Comparison of ENCODE assay signal across 8 cellular contexts in the genomic region with DNA sequence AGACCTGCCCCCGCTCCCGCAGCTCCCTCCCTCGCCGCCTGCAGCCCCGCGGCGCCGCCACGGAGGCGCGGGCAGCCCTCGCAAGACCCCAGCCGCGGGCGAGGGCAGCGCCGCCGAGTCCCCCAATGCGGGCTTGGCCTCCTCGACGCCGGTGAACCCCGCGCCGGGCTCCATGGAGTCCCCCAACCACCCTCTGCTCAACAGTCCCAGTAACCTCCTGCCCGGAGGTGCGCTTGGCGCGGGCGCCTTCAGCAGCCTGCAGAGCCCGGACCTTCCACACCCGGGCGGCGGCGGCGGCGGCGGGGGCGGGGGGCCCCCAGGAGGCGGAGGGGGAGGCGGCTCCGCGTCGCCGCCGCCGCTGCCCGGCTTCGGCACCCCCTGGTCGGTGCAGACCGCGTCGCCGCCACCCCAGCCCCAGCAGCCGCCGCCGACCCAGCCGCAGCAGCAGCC. TPM values are rescaled to one million over a fixed set of nuclear protein-coding genes. Genes with fewer than 3 reads are reported as not detected.
DNase-seq lines count a peak whose midpoint lies in the region; ATAC-seq, FAIRE-seq and TF ChIP-seq lines count a peak whose summit lies in the region.

No MANE protein-coding gene starts in this region.

- no peak for TF ChIP-seq CTCF in mucosa of descending colon (IDR thresholded peaks at IDR 0.05)

- peaks cover 32% of the 10 kb centered on the region for H3K4me1 Mint-ChIP-seq in activated CD4-positive, alpha-beta T cell treated with anti-CD3 and anti-CD28 coated beads, Interleukin-2, amount 10 ng/mL, durations not matched to agents 7 days and 5 days
- H3K4me1 Mint-ChIP-seq in effector memory CD8-positive, alpha-beta T cell (ENCODE audit: low read depth in 2 of 2) = peaks cover 17 to 27% of the 10 kb centered on the region in 2 donors

- peak; percentile 24 for DNase-seq in AG08395 (ENCODE audit: low spot score)
- DNase-seq in GM19239 (ENCODE audit: insufficient read length, low spot score) = peak; percentile 30
- peak; percentile 50 for DNase-seq in activated CD4-positive, alpha-beta T cell treated with anti-CD3 and anti-CD28 coated beads, Interleukin-2, amount 10 ng/mL, durations not matched to agents 7 days and 5 days
- DNase-seq in effector memory CD8-positive, alpha-beta T cell = peak in 1 of 3 experiments; percentile 59
- peak; percentile 60 to 82 (median 79) for DNase-seq in mucosa of descending colon
- peak; percentile 32 to 35 for DNase-seq in stimulated activated CD8-positive, alpha-beta memory T cell treated with anti-CD3 and anti-CD28 coated beads, Interleukin-7, amount 100 ng/mL, for 1 hour (ENCODE audit: low read depth in 2 of 2)
- DNase-seq in DMS153 (lab: John Stamatoyannopoulos, UW) = no peak

- intact Hi-C loops in mucosa of descending colon (cut with DNase I, micrococcal nuclease) = no loop called here

- H3K9me3 Mint-ChIP-seq in activated CD4-positive, alpha-beta T cell treated with anti-CD3 and anti-CD28 coated beads, Interleukin-2, amount 10 ng/mL, durations not matched to agents 7 days and 5 days = no peaks in the 10 kb centered on the region
- H3K9me3 Mint-ChIP-seq in effector memory CD8-positive, alpha-beta T cell = no peaks in the 10 kb centered on the region

- no peaks in the 10 kb centered on the region for H3K36me3 ChIP-seq in mucosa of descending colon (ENCODE audit: low read depth)

- H3K36me3 Mint-ChIP-seq in activated CD4-positive, alpha-beta T cell treated with anti-CD3 and anti-CD28 coated beads, Interleukin-2, amount 10 ng/mL, durations not matched to agents 7 days and 5 days (ENCODE audit: low read depth) = peaks cover 12% of the 10 kb centered on the region
- H3K36me3 Mint-ChIP-seq in effector memory CD8-positive, alpha-beta T cell (ENCODE audit: insufficient read depth) = peaks cover 44% of the 10 kb centered on the region

- CTCF ChIA-PET in activated CD4-positive, alpha-beta T cell treated with anti-CD3 and anti-CD28 coated beads, Interleukin-2, amount 10 ng/mL, durations not matched to agents 7 days and 5 days (lab: Charles Lee) = interaction anchor here (0.8 kb wide), 1 partner anchor 27 kb away, joined by 3 read pairs; no protein-coding TSS in a partner anchor

- H3K4me3 ChIP-seq in mucosa of descending colon = peak overlapping the region; percentile 99

- H3K4me1 ChIP-seq in mucosa of descending colon (ENCODE audit: low read depth) = peaks cover 10% of the 10 kb centered on the region

- peak overlapping the region; percentile 88 for H3K27ac Mint-ChIP-seq in activated CD4-positive, alpha-beta T cell treated with anti-CD3 and anti-CD28 coated beads, Interleukin-2, amount 10 ng/mL, durations not matched to agents 7 days and 5 days
- peak overlapping the region; percentile 97 to 98 for H3K27ac Mint-ChIP-seq in effector memory CD8-positive, alpha-beta T cell

- POLR2A ChIA-PET in activated CD4-positive, alpha-beta T cell treated with anti-CD3 and anti-CD28 coated beads, Interleukin-2, amount 10 ng/mL, durations not matched to agents 7 days and 5 days (lab: Charles Lee) = no interaction called here

- H3K4me3 Mint-ChIP-seq in activated CD4-positive, alpha-beta T cell treated with anti-CD3 and anti-CD28 coated beads, Interleukin-2, amount 10 ng/mL, durations not matched to agents 7 days and 5 days = peak overlapping the region; percentile 88
- peak overlapping the region; percentile 92 to 95 for H3K4me3 Mint-ChIP-seq in effector memory CD8-positive, alpha-beta T cell

- no peaks in the 10 kb centered on the region for H3K27me3 Mint-ChIP-seq in activated CD4-positive, alpha-beta T cell treated with anti-CD3 and anti-CD28 coated beads, Interleukin-2, amount 10 ng/mL, durations not matched to agents 7 days and 5 days
- H3K27me3 Mint-ChIP-seq in effector memory CD8-positive, alpha-beta T cell = no peaks in the 10 kb centered on the region

- no peak for FAIRE-seq in GM19239 (lab: Jason Lieb, UNC)

- ATAC-seq in HG03558 (IDR thresholded peaks at IDR 0.05; ENCODE audit: extremely low read depth, unreplicated experiment) (peak; percentile 2), mucosa of descending colon (peak; percentile 3)
- peak; percentile 12 for ATAC-seq in effector memory CD8-positive, alpha-beta T cell (replicated peaks)

- H3K9me3 ChIP-seq in mucosa of descending colon = no peaks in the 10 kb centered on the region

RNA-seq across cellular contexts. Expression of a gene that starts 1.2 kb away (rescaled TPM):
- total RNA-seq in activated CD4-positive, alpha-beta T cell treated with anti-CD3 and anti-CD28 coated beads, Interleukin-2, amount 10 ng/mL, durations not matched to agents 7 days and 5 days = 10 to 100 TPM; 19.7 to 20.3 TPM
- 10 to 100 TPM; 25.5 to 47.9 (median 29.7) TPM for total RNA-seq in mucosa of descending colon
